In the genomic region with DNA sequence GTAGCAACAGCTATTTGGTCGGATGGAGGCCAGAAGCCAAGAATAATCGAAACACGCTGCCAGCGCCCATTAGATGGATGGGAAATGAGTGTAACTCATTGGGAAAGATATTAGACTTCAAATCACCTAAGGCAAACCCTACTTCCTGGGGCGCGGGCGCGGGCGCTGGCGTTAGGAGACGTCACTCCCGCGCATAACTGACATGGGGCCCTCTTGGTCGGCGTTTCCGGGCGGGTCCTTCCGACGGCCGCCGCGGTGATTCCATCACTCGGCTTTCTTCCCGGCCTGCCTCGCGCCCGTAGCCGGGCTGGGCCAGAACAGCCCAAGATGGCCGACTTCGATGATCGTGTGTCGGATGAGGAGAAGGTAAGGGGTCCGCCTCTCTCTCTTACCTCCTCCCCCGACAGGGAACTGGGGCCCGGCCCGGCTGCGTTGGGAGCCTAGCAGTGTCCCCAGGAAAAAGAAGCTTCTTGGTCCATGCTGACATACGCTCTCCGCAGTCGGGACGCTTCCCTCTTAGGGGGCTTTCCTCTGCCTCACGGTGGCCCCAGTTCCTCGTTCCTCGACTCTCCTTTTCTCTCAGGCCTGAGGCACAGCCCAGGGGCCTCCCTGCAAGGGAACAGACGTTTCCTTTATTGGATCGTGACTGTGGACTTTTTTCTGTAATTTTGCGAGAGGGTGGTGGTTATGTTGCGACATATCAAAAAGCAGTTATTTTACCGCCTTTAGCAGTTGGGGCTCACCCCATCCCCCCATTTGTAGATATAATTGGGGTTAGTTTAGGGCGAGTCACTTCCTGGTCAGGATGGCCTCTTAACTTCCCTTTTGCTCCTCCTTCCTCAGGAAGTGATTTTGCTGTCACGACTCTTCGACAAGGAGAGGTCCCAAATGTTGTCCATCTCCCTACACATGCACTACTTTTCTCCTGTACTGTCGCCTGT, we compare ENCODE assay signal across 8 cellular contexts.
DNase-seq lines count a peak whose midpoint lies in the region; ATAC-seq and TF ChIP-seq lines count a peak whose summit lies in the region.

A gene (plus strand): TSS at position 315 of the 941 bp plus-strand sequence. CDS start 13 bp downstream, at position 328.

- peak; percentile 82 for ATAC-seq in GM19025 (IDR thresholded peaks at IDR 0.05; ENCODE audit: low read depth, unreplicated experiment)
- ATAC-seq in HG03280 (IDR thresholded peaks at IDR 0.05; ENCODE audit: unreplicated experiment) = peak; percentile 85

- peak within 1 kb of the TSS; percentile 97 for H3K27ac ChIP-seq in caudate nucleus (ENCODE audit: low read depth, low read length)

- no peak for TF ChIP-seq CTCF in AG09319 (IDR thresholded peaks at IDR 0.05; ENCODE audit: low read depth, low read length)

- DNase-seq in AG09319 (ENCODE audit: extremely low read depth, low read depth) (peak; percentile 74), NCI-H345 treated with DMSO at 0.1 percent for 48 hours (lab: John Stamatoyannopoulos, UW; ENCODE audit: unreplicated experiment) (peak; percentile 87), caudate nucleus (lab: John Stamatoyannopoulos, UW) (peak; percentile 50 to 92 (median 84)), iris pigment epithelial cell (ENCODE audit: low read depth) (peak; percentile 96)
- peak; percentile 71 to 86 (median 80) for DNase-seq in activated CD4-positive, CD25-positive, alpha-beta regulatory T cell (lab: John Stamatoyannopoulos, UW)
- peak; percentile 83 to 85 for DNase-seq in stimulated activated CD4-positive, alpha-beta T cell treated with anti-CD3 and anti-CD28 coated beads, Interleukin-12 subunit alpha, Interleukin-12 subunit beta, amount 100 ng/mL, for 24 hours (ENCODE audit: low read depth in 2 of 2)

Comparison
In these comparisons a context has a peak if more than half of its experiments do, and no peak if none do; other contexts are left out.
1. Peak in every context shown above with its lines: DNase-seq, ATAC-seq and H3K27ac ChIP-seq.